1 cellular context compared by ENCODE assay signal in the genomic region with DNA sequence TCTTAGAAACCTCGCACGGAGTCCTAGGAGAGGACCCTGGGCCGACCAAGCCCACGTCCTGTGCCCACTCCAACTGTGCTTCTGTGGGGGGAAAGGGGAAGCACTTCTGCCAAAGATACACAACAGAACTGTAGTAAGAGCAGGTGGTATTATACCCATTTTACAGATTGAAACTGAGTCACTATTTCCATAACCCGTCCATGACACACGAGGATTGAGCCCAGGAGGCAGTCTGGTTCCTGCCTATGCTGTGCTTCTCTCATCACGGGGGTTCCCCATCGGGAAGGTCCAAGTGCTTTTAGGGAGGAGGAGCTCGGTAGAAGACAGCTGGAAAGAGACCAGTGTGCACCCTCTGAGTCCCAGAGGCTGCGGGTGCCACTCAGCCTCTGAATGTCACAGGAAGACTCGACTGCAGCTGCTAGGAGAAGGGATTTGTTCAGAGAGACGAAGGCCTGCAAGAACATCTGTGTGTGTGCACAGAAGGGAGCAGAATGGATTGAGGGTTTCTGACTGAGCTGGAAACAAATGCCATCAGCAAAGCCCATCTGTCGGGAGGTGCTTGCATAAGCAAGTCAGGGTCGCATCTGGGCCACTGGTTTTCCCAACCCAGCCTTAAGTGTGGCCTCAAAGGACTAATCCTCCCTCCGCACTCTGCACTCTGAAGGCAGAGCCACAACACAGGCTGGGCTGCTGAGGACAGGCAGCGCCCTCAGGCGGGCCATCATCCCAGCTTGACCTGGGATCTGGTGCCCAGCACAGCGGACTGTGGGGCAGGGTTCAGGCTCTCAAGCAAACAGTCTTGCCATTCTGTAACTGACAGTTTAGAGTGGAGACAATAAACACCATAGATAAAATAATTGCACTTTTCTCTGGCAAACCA.
TF ChIP-seq lines count a peak whose summit lies in the region.

No MANE protein-coding gene starts in this region.

TF ChIP-seq in GM12878, 131 proteins besides CTCF, POLR2A, EP300 and RAD21 (continued from another document):
- TF ChIP-seq, protein P1, sequence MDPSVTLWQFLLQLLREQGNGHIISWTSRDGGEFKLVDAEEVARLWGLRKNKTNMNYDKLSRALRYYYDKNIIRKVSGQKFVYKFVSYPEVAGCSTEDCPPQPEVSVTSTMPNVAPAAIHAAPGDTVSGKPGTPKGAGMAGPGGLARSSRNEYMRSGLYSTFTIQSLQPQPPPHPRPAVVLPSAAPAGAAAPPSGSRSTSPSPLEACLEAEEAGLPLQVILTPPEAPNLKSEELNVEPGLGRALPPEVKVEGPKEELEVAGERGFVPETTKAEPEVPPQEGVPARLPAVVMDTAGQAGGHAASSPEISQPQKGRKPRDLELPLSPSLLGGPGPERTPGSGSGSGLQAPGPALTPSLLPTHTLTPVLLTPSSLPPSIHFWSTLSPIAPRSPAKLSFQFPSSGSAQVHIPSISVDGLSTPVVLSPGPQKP (IDR thresholded peaks at IDR 0.05; ENCODE audit: low read depth, low read length) = no peak
